Comparison of ENCODE assay signal across 8 cellular contexts in genomic region chr3:102576651-102577050, GRCh38.
"Had no signal": no experiment of that assay in that cellular context is flagged by ENCODE, and none has a peak within 500 bp of the region (broad histone marks: within the 10 kb centered on the region; RNA-seq: fewer than 3 reads in every experiment).

No MANE protein-coding gene starts in this region.

- ATAC-seq: HCT116, K562 had no signal

- H3K36me3 ChIP-seq: HAP-1 had no signal

- DNase-seq: GM23248, GOT3, H7, HFFc6, IMR-90 had no signal

- H3K9ac ChIP-seq: GM23248 had no signal

- H3K9me3 ChIP-seq: HAP-1 had no signal

- H2AFZ ChIP-seq: GM23248 had no signal

- H3K4me3 ChIP-seq: GM23248, HAP-1, K562 had no signal

- H3K27ac ChIP-seq: GM23248 had no signal
